Comparison of ENCODE assay signal across 23 cellular contexts in genomic region chr21:33076600-33077329, GRCh38. TPM values are rescaled to one million over a fixed set of nuclear protein-coding genes. Genes with fewer than 3 reads are reported as not detected.
DNase-seq lines count a peak whose midpoint lies in the region; ATAC-seq, FAIRE-seq and TF ChIP-seq lines count a peak whose summit lies in the region.
"Had no signal": no experiment of that assay in that cellular context is flagged by ENCODE, and none has a peak within 500 bp of the region (broad histone marks: within the 10 kb centered on the region; RNA-seq: fewer than 3 reads in every experiment).

No MANE protein-coding gene starts in this region.

- CTCF ChIA-PET in WTC11 (lab: Charles Lee): interaction anchor here (0.8 to 1.7 kb wide), 7 partner anchors 13 to 285 kb away, joined by 3 to 7 read pairs (median 3); partner anchors contain the start of gene OLIG2
- CTCF ChIA-PET in H1 (lab: Charles Lee; ENCODE audit: partially characterized antibody): interaction anchor here (0.9 to 2.0 kb wide), 9 partner anchors 9 to 136 kb away, joined by 3 to 6 read pairs (median 3); partner anchors contain the start of gene OLIG2
- CTCF ChIA-PET in A673 (lab: Charles Lee): interaction anchor here (0.6 kb wide), 1 partner anchor 83 kb away, joined by 3 read pairs; no protein-coding TSS in a partner anchor

- no peaks in the 10 kb centered on the region for H3K36me3 Mint-ChIP-seq in WTC11

- peak overlapping the region; percentile 31; the same call in 1 of the 2 replicates for H3K4me3 Mint-ChIP-seq in WTC11
- H3K4me3 Mint-ChIP-seq: CD4-positive, alpha-beta T cell; HFFc6 had no signal

- no peak for TF ChIP-seq EP300 in H1 (IDR thresholded peaks at IDR 0.05; ENCODE audit: borderline replicate concordance in 1 of 2, low read depth in 2 of 2, low read length in 2 of 2)

- TF ChIP-seq CTCF in WTC11 (IDR thresholded peaks at IDR 0.05) (no peak), H1 (IDR thresholded peaks at IDR 0.05; ENCODE audit: control extremely low read depth in 1 of 3, insufficient read depth in 1 of 3, low read depth in 1 of 3, low read length in 3 of 3) (no peak), A673 (conservative IDR thresholded peaks at IDR 0.05; ENCODE audit: low read depth, low read length) (no peak)

- H2BK120ac ChIP-seq in H1 (replicated peaks; ENCODE audit: low read depth, low read length): no peak overlapping the region

- H3K9me3 ChIP-seq in BLaER1 treated with 17β-estradiol and CSF1 and Interleukin-3, amounts not matched to agents 10 nM and 100 nM (replicated peaks in 1 of 11): peaks cover 3 to 8% (median 5%) of the 10 kb centered on the region in 11 experiments; a peak in 21 of 22 replicates
- no peaks in the 10 kb centered on the region for H3K9me3 ChIP-seq in H1 (ENCODE audit: insufficient read depth in 2 of 2, low read depth in 1 of 2, low read length in 1 of 2)
- no peaks in the 10 kb centered on the region for H3K9me3 ChIP-seq in A673 (ENCODE audit: low read depth, low read length, poor library complexity, severe bottlenecking)
- H3K9me3 ChIP-seq: BE2C, Caco-2 had no signal

- no peak overlapping the region for H2BK20ac ChIP-seq in H1 (ENCODE audit: low read length)

- no peak overlapping the region for H3K4me3 ChIP-seq in BLaER1 treated with 17β-estradiol and CSF1 and Interleukin-3, amounts not matched to agents 10 nM and 100 nM
- no peak overlapping the region for H3K4me3 ChIP-seq in H7 (ENCODE audit: insufficient read depth, low read depth, low read length)
- H3K4me3 ChIP-seq in H1 (ENCODE audit: extremely low read depth in 1 of 4, insufficient read depth in 2 of 4, low read depth in 3 of 4, low read length in 4 of 4): no peak overlapping the region
- H3K4me3 ChIP-seq in A673 (ENCODE audit: low read depth, low read length, poor library complexity, severe bottlenecking): no peak overlapping the region

- no peak overlapping the region for H2BK12ac ChIP-seq in H1 (ENCODE audit: low read depth, low read length)

- H3K4me2 ChIP-seq in BLaER1 treated with 17β-estradiol and CSF1 and Interleukin-3, amounts not matched to agents 10 nM and 100 nM: peak overlapping the region in 9 of 11 experiments; percentile 61 to 90 (median 77); a peak in 9 of 22 replicates
- peak overlapping the region; percentile 6 to 65; a peak in 2 of 4 replicates for H3K4me2 ChIP-seq in H1 (ENCODE audit: insufficient read depth in 1 of 2, low read depth in 2 of 2, low read length in 2 of 2)

- no peak overlapping the region for H2AK5ac ChIP-seq in H1 (ENCODE audit: low read depth, low read length)

- H3K14ac ChIP-seq in H1 (ENCODE audit: insufficient read length): no peak overlapping the region

- H3K18ac ChIP-seq in H1 (ENCODE audit: extremely low read depth, low read length): no peak overlapping the region

- H4K91ac ChIP-seq in H1 (replicated peaks; ENCODE audit: insufficient read length, low read length): no peak overlapping the region

- peaks cover 63% of the 10 kb centered on the region for H3K4me1 Mint-ChIP-seq in WTC11

- no peak for TF ChIP-seq RAD21 in H1 (IDR thresholded peaks at IDR 0.05 in 1 of 2, conservative IDR thresholded peaks at IDR 0.05 in 1 of 2; ENCODE audit: low read depth in 2 of 2, low read length in 2 of 2)

- no peak for FAIRE-seq in H1 (lab: Jason Lieb, UNC)
- FAIRE-seq: D721Med, GM12892 had no signal

- no peak overlapping the region for H3K27ac ChIP-seq in BLaER1 treated with 17β-estradiol and CSF1 and Interleukin-3, amounts not matched to agents 10 nM and 100 nM
- H3K27ac ChIP-seq in H1 (ENCODE audit: low read depth, low read length) (no peak overlapping the region), A673 (ENCODE audit: low read depth, low read length, poor library complexity, severe bottlenecking) (no peak overlapping the region)
- H3K27ac ChIP-seq: C4-2B had no signal

- H2AFZ ChIP-seq in H1 (ENCODE audit: low read length): no peak overlapping the region

- BruUV-seq in A673 (replicated peaks; lab: Mats Ljungman, UMichigan): no TSS peak

- H3K79me1 ChIP-seq in H1 (ENCODE audit: low read depth, low read length): no peaks in the 10 kb centered on the region

- H2BK5ac ChIP-seq in H1 (ENCODE audit: low read depth, low read length): peak overlapping the region; percentile 56; the same call in 1 of the 2 replicates

- H3K36me3 ChIP-seq in BLaER1 treated with 17β-estradiol and CSF1 and Interleukin-3, amounts not matched to agents 10 nM and 100 nM: no peaks in the 10 kb centered on the region
- H3K36me3 ChIP-seq in H7 (replicated peaks; ENCODE audit: control insufficient read depth, insufficient read depth, low read length) (no peaks in the 10 kb centered on the region), H1 (ENCODE audit: control insufficient read depth in 2 of 4, insufficient read depth in 4 of 4, low read length in 3 of 4) (no peaks in the 10 kb centered on the region), A673 (ENCODE audit: insufficient read depth, low read length, poor library complexity, severe bottlenecking) (no peaks in the 10 kb centered on the region)
- H3K36me3 ChIP-seq: BE2C had no signal

- intact Hi-C loops in A673 (cut with micrococcal nuclease; ENCODE audit: unreplicated experiment): no loop called here

- ATAC-seq in WTC11 (no peak), GM18517 (IDR thresholded peaks at IDR 0.05; ENCODE audit: unreplicated experiment) (no peak)

- no peak overlapping the region for H2BK15ac ChIP-seq in H1 (ENCODE audit: low read length)

- no peaks in the 10 kb centered on the region for H3K79me2 ChIP-seq in H1 (ENCODE audit: control insufficient read depth in 1 of 2, insufficient read depth in 2 of 2, low read length in 2 of 2)

- peaks cover 37 to 49% (median 41%) of the 10 kb centered on the region in 10 experiments for H3K4me1 ChIP-seq in BLaER1 treated with 17β-estradiol and CSF1 and Interleukin-3, amounts not matched to agents 10 nM and 100 nM
- H3K4me1 ChIP-seq in H1 (replicated peaks in 1 of 4; ENCODE audit: control insufficient read depth in 3 of 4, insufficient read depth in 4 of 4, low read length in 3 of 4) (peaks cover 9 to 36% (median 19%) of the 10 kb centered on the region in 4 experiments), A673 (ENCODE audit: insufficient read depth, low read length, poor library complexity, severe bottlenecking) (no peaks in the 10 kb centered on the region)
- H3K4me1 ChIP-seq: BE2C had no signal

- peaks cover 59% of the 10 kb centered on the region for H3K27me3 Mint-ChIP-seq in WTC11 (ENCODE audit: low read depth)

- 71% methylated on average over 11 of the region's 11 CpGs; no CpG with 5 or more reads in 1 of the 2 experiments for WGBS in H1 (ENCODE audit: extremely low coverage in 1 of 2, insufficient coverage in 1 of 2, insufficient read length in 1 of 2, insufficient replicate concordance in 2 of 2, low coverage in 1 of 2, low lambda C conversion rate in 2 of 2, missing lambda C conversion rate in 1 of 2), 2 experiments

- no peak overlapping the region for H3K4ac ChIP-seq in H1 (replicated peaks; ENCODE audit: insufficient read length, low read depth, low read length)

- peaks cover 0 to 12% (median 0%) of the 10 kb centered on the region in 11 experiments; a peak in 3 of 22 replicates for H4K20me1 ChIP-seq in BLaER1 treated with 17β-estradiol and CSF1 and Interleukin-3, amounts not matched to agents 10 nM and 100 nM
- peaks cover 0 to 3% of the 10 kb centered on the region in 2 experiments for H4K20me1 ChIP-seq in H1 (replicated peaks in 1 of 2; ENCODE audit: control insufficient read depth in 1 of 2, insufficient read depth in 2 of 2, low read length in 2 of 2)

- no peak overlapping the region for H4K5ac ChIP-seq in H1 (ENCODE audit: insufficient read length, low read depth, low read length)

- no peak for TF ChIP-seq POLR2A in H1 (IDR thresholded peaks at IDR 0.05; ENCODE audit: control extremely low read depth in 1 of 2, low read depth in 2 of 2, low read length in 2 of 2)

- no peak overlapping the region for H3K23ac ChIP-seq in H1 (ENCODE audit: insufficient read length)

- H3K9ac ChIP-seq in BLaER1 treated with 17β-estradiol and CSF1 and Interleukin-3, amounts not matched to agents 10 nM and 100 nM: no peak overlapping the region
- H3K9ac ChIP-seq in H1 (replicated peaks in 1 of 4; ENCODE audit: extremely low read depth in 1 of 4, low read depth in 3 of 4, low read length in 3 of 4): no peak overlapping the region

- no peak overlapping the region for H3K56ac ChIP-seq in H1 (replicated peaks; ENCODE audit: insufficient read length, low read depth, low read length)

- H4K8ac ChIP-seq in H1 (ENCODE audit: extremely low read depth, insufficient read depth, low read length): no peak overlapping the region; the same call in 1 of the 2 replicates

- DNase-seq in H7 (peak; percentile 37), WTC11 (ENCODE audit: low spot score) (no peak), H1 (ENCODE audit: low read depth in 1 of 2, low spot score in 2 of 2) (no peak), A673 (ENCODE audit: low spot score) (no peak), NCI-H226 (no peak), DMS53 treated with DMSO at 0.1 percent for 48 hours (lab: John Stamatoyannopoulos, UW; ENCODE audit: unreplicated experiment) (no peak)
- DNase-seq: ACHN; BE2C; Caco-2; CD4-positive, alpha-beta T cell; DMS79; GDM1; HCEC 1CT; HFFc6; KG1 had no signal

- H3K23me2 ChIP-seq in H1 (ENCODE audit: low read depth, low read length): no peaks in the 10 kb centered on the region

- 0 out of 2 replicates have a peak overlapping the region, but pooled peaks have one; percentile 22 for H3K27ac Mint-ChIP-seq in WTC11
- H3K27ac Mint-ChIP-seq: CD4-positive, alpha-beta T cell; HFFc6 had no signal

- no peaks in the 10 kb centered on the region for H3K9me3 Mint-ChIP-seq in WTC11
- H3K9me3 Mint-ChIP-seq: CD4-positive, alpha-beta T cell; HFFc6 had no signal

- peaks cover 41 to 67% (median 65%) of the 10 kb centered on the region in 11 experiments for H3K27me3 ChIP-seq in BLaER1 treated with 17β-estradiol and CSF1 and Interleukin-3, amounts not matched to agents 10 nM and 100 nM
- H3K27me3 ChIP-seq in H7 (ENCODE audit: control insufficient read depth, insufficient read depth, low read length) (peaks cover 37% of the 10 kb centered on the region), H1 (replicated peaks in 1 of 4; ENCODE audit: control insufficient read depth in 3 of 4, extremely low read depth in 1 of 4, insufficient read depth in 3 of 4, low read length in 3 of 4) (peaks cover 27 to 50% (median 45%) of the 10 kb centered on the region in 4 experiments), A673 (replicated peaks; ENCODE audit: insufficient read depth, low read depth, low read length, poor library complexity) (peaks cover 83% of the 10 kb centered on the region)

- POLR2A ChIA-PET in WTC11 (lab: Charles Lee) (no interaction called here), H1 (lab: Charles Lee; ENCODE audit: partially characterized antibody) (interaction anchor here (1.6 kb wide), 1 partner anchor 10 kb away, joined by 4 read pairs; no protein-coding TSS in a partner anchor), A673 (lab: Charles Lee; ENCODE audit: low non-redundant PET) (no interaction called here)

RNA-seq across cellular contexts. Expression of gene OLIG1, which starts 6.8 kb away (rescaled TPM):
- total RNA-seq in H7 (2014; rRNA removed; shearing (Covaris generic)): 0.15 and 1.2 TPM in 2 replicates
- total RNA-seq in WTC11 (2021): 2.1 to 2.4 TPM (median 2.2 TPM) in 3 replicates
- 0.65 and 0.73 TPM in 2 replicates for total RNA-seq in H1 (2021; fragmentation: NEBNext Ultra II Directional; extraction: Animal tissue kit (Norgen Biotek cat#: 25700))
- polyA plus RNA-seq in H1 (2011; rRNA removed): 1.2 and 1.4 TPM in 2 replicates
- 0.81 TPM for polyA plus RNA-seq in H1 (2011; cell fraction: cytosol; rRNA removed)
- polyA plus RNA-seq in H1 (2011; cell fraction: nucleus; rRNA removed): 2.1 TPM
- 0.50 to 0.98 TPM (median 0.89 TPM) in 4 replicates for polyA plus RNA-seq in H1 (2012, experiment 1 of 2)
- polyA plus RNA-seq in H1 (2012, experiment 2 of 2): 0.20 TPM
- polyA plus RNA-seq in H1 (2013, experiment 1 of 2): 0.26 TPM
- polyA plus RNA-seq in H1 (2013, experiment 2 of 2): 0.46 TPM
- not detected in 2 replicates for polyA minus RNA-seq in H1 (2011; rRNA and poly(A)+ RNA removed)
- polyA minus RNA-seq in H1 (2011; cell fraction: cytosol; rRNA and poly(A)+ RNA removed): 0.51 TPM
- polyA minus RNA-seq in H1 (2011; cell fraction: nucleus; rRNA and poly(A)+ RNA removed): 0.80 TPM
- not detected in 2 replicates for total RNA-seq in A673 (2021)
- total RNA-seq: A172; Caco-2; CD4-positive, alpha-beta T cell; Daoy; H4; HFFc6 had no signal

RNA-seq across cellular contexts. Expression of gene OLIG2, which starts 51.0 kb away (rescaled TPM):
- total RNA-seq in H7 (2014; rRNA removed; shearing (Covaris generic)): 0.17 and 0.67 TPM in 2 replicates
- total RNA-seq in WTC11 (2021) (0.60 to 0.79 TPM (median 0.71 TPM) in 3 replicates), A673 (2021) (not detected in 2 replicates)
- 0.11 TPM in 1 of 2 replicates, not detected in the other for total RNA-seq in H1 (2021; fragmentation: NEBNext Ultra II Directional; extraction: Animal tissue kit (Norgen Biotek cat#: 25700))
- 0.79 and 0.93 TPM in 2 replicates for polyA plus RNA-seq in H1 (2011; rRNA removed)
- 0.81 TPM for polyA plus RNA-seq in H1 (2011; cell fraction: cytosol; rRNA removed)
- 0.68 TPM for polyA plus RNA-seq in H1 (2011; cell fraction: nucleus; rRNA removed)
- polyA plus RNA-seq in H1 (2012, experiment 1 of 2): 0.57 to 1.3 TPM (median 0.75 TPM) in 4 replicates
- polyA plus RNA-seq in H1 (2012, experiment 2 of 2): 0.79 TPM
- polyA plus RNA-seq in H1 (2013, experiment 1 of 2): 1.0 TPM
- polyA plus RNA-seq in H1 (2013, experiment 2 of 2): 0.99 TPM
- polyA minus RNA-seq in H1 (2011; rRNA and poly(A)+ RNA removed): 0.20 and 0.35 TPM in 2 replicates
- polyA minus RNA-seq in H1 (2011; cell fraction: cytosol; rRNA and poly(A)+ RNA removed): 1.8 TPM
- 1.2 TPM for polyA minus RNA-seq in H1 (2011; cell fraction: nucleus; rRNA and poly(A)+ RNA removed)
- total RNA-seq: Caco-2; CD4-positive, alpha-beta T cell; HFFc6 had no signal
